23 cellular contexts compared by ENCODE assay signal in genomic region chr2:140650825-140651224, GRCh38.
A peak's percentile ranks its signal among the peaks of the same experiment; 100 is the strongest.
DNase-seq lines count a peak whose midpoint lies in the region; ATAC-seq, FAIRE-seq and TF ChIP-seq lines count a peak whose summit lies in the region.
"Had no signal": no experiment of that assay in that cellular context is flagged by ENCODE, and none has a peak within 500 bp of the region (broad histone marks: within the 10 kb centered on the region; RNA-seq: fewer than 3 reads in every experiment).

No MANE protein-coding gene starts in this region.

- no peaks in the 10 kb centered on the region for H4K20me1 ChIP-seq in IMR-90 (ENCODE audit: insufficient read depth, low read length)
- no peaks in the 10 kb centered on the region for H4K20me1 ChIP-seq in HepG2 (ENCODE audit: insufficient read depth, low read length)

- CTCF ChIA-PET in IMR-90 (lab: Yijun Ruan, JAX), result no interaction called here
- CTCF ChIA-PET in HepG2 (lab: Yijun Ruan, JAX; ENCODE audit: low intra/inter-chr PET ratio, low total read pairs), result no interaction called here

- POLR2A ChIA-PET in IMR-90 (lab: Charles Lee; ENCODE audit: unreplicated experiment) (interaction anchor here (0.6 kb wide), 1 partner anchor 379 kb away, joined by 3 read pairs; no protein-coding TSS in a partner anchor), HepG2 (lab: Yijun Ruan, JAX) (no interaction called here)

- H3K27ac ChIP-seq in IMR-90 (ENCODE audit: insufficient read depth, low read length), result no peak overlapping the region
- no peak overlapping the region for H3K27ac ChIP-seq in tibial artery
- no peak overlapping the region for H3K27ac ChIP-seq in HepG2 (ENCODE audit: extremely low read length, insufficient read depth, low read length)
- H3K27ac ChIP-seq: ascending aorta, neutrophil, SK-N-MC, testis had no signal

- H3K4me3 ChIP-seq in IMR-90 (ENCODE audit: insufficient read depth, low read depth, low read length) (no peak overlapping the region), fibroblast of pulmonary artery (replicated peaks; ENCODE audit: low read depth, low read length) (no peak overlapping the region), tibial artery (no peak overlapping the region), HepG2 (replicated peaks in 1 of 3; ENCODE audit: insufficient read depth in 1 of 3, low read depth in 2 of 3, low read length in 3 of 3) (no peak overlapping the region)
- H3K4me3 ChIP-seq: ascending aorta, mucosa of descending colon, SK-N-MC, testis had no signal

- no peak overlapping the region for H4K91ac ChIP-seq in IMR-90 (ENCODE audit: insufficient read depth, low read depth, low read length)

- no peak overlapping the region for H3K14ac ChIP-seq in IMR-90 (replicated peaks; ENCODE audit: low read depth, low read length)

- no peak overlapping the region for H2AK9ac ChIP-seq in IMR-90 (replicated peaks; ENCODE audit: low read depth, low read length, poor library complexity)

- ATAC-seq in IMR-90 (ENCODE audit: low read depth) (peak; percentile 21; the same call in 1 of the 2 replicates), HepG2 (no peak)
- ATAC-seq: activated CD8-positive, alpha-beta T cell treated with anti-CD3 and anti-CD28 coated beads, Interleukin-2, amount 10 ng/mL, durations not matched to agents 7 days and 5 days; mucosa of descending colon had no signal

- H3K4ac ChIP-seq in IMR-90 (ENCODE audit: low read depth, low read length), result no peak overlapping the region

- TF ChIP-seq CTCF in IMR-90 (conservative IDR thresholded peaks at IDR 0.05; ENCODE audit: low read depth, low read length) (no peak), fibroblast of pulmonary artery (IDR thresholded peaks at IDR 0.05; ENCODE audit: low read length, missing control alignments) (no peak), tibial artery (IDR thresholded peaks at IDR 0.05) (no peak), HepG2 (CRISPR knock-in tag; IDR thresholded peaks at IDR 0.05) (no peak)

- H3K23ac ChIP-seq in IMR-90 (ENCODE audit: low read depth, low read length), result no peak overlapping the region

- WGBS in IMR-90 (ENCODE audit: extremely low coverage in 2 of 2, insufficient read length in 1 of 2), 2 experiments, result no CpG with 5 or more reads among the region's 3 CpGs
- WGBS in HepG2 (ENCODE audit: low lambda C conversion rate), result 3% methylated on average over 3 of the region's 3 CpGs

- no peak overlapping the region for H3K18ac ChIP-seq in IMR-90 (ENCODE audit: low read depth, low read length)

- H2BK120ac ChIP-seq in IMR-90 (ENCODE audit: low read depth, low read length), result no peak overlapping the region

- no peak overlapping the region for H3K4me2 ChIP-seq in IMR-90 (ENCODE audit: low read depth, low read length)
- no peak overlapping the region for H3K4me2 ChIP-seq in HepG2 (ENCODE audit: low read depth, low read length)

- H2AK5ac ChIP-seq in IMR-90 (ENCODE audit: low read depth, low read length), result no peak overlapping the region

- BruUV-seq in IMR-90 (replicated peaks; lab: Mats Ljungman, UMichigan) (no TSS peak), HepG2 (replicated peaks; lab: Mats Ljungman, UMichigan) (no TSS peak)

- H3K4me1 ChIP-seq in IMR-90 (ENCODE audit: control insufficient read depth, insufficient read depth, low read length) (no peaks in the 10 kb centered on the region), tibial artery (no peaks in the 10 kb centered on the region), HepG2 (ENCODE audit: insufficient read depth, low read length) (no peaks in the 10 kb centered on the region)
- H3K4me1 ChIP-seq: ascending aorta, testis had no signal

- no peaks in the 10 kb centered on the region for H3K9me1 ChIP-seq in IMR-90 (ENCODE audit: insufficient read depth, low read length)

- dilution Hi-C loops in IMR-90 (cut with HindIII; ENCODE audit: low sequenced_read_pairs, unreplicated experiment), result no loop called here

- DNase-seq in IMR-90 (peak; percentile 44), amniotic epithelial cell (ENCODE audit: low read depth) (peak; percentile 18), fibroblast of pulmonary artery (ENCODE audit: low read depth) (peak; percentile 23), smooth muscle cell of the brain vasculature (ENCODE audit: low read depth, low spot score) (peak; percentile 7), erythroblast (lab: John Stamatoyannopoulos, UW) (no peak), tibial artery (no peak), HepG2 (ENCODE audit: low spot score) (no peak)
- DNase-seq: activated CD8-positive, alpha-beta T cell treated with anti-CD3 and anti-CD28 coated beads, Interleukin-2, amount 10 ng/mL, durations not matched to agents 7 days and 5 days; activated naive CD4-positive, alpha-beta T cell treated with Interleukin-2 at 50 U/mL for 16 hours; activated T-cell treated with anti-CD3 and anti-CD28 coated beads, Interleukin-2, amount 50 U/mL, for 24 hours; cortex of kidney; mucosa of descending colon; NCI-H1436; NCI-H2171; NCI-H748 treated with DMSO at 0.1 percent for 48 hours; retina; T-helper 9 cell; testis had no signal

- H3K56ac ChIP-seq in IMR-90 (ENCODE audit: extremely low read depth, insufficient read depth, low read length), result no peak overlapping the region

- in situ Hi-C loops in IMR-90 (cut with MboI; ENCODE audit: low sequenced_read_pairs) (no loop called here), HepG2 (cut with HindIII; ENCODE audit: extremely low pct_ligation_motif_present, low pct_unique_long_range_greater_than_20kb) (no loop called here)

- no peak overlapping the region for H3K9ac ChIP-seq in IMR-90 (ENCODE audit: low read depth, low read length)
- H3K9ac ChIP-seq in HepG2 (ENCODE audit: insufficient read depth, low read depth, low read length), result no peak overlapping the region

- no peak overlapping the region for H2AFZ ChIP-seq in IMR-90 (replicated peaks; ENCODE audit: low read length, poor library complexity)
- H2AFZ ChIP-seq in HepG2 (ENCODE audit: low read length), result no peak overlapping the region

- FAIRE-seq in HepG2 (lab: Jason Lieb, UNC), result no peak
- FAIRE-seq: endometrium, GM18507 had no signal

- no peak for TF ChIP-seq RAD21 in IMR-90 (IDR thresholded peaks at IDR 0.05; ENCODE audit: low read length)
- no peak for TF ChIP-seq RAD21 in HepG2 (CRISPR knock-in tag; IDR thresholded peaks at IDR 0.05)

- intact Hi-C loops in IMR-90 (cut with micrococcal nuclease), result no loop called here
- intact Hi-C loops in tibial artery (cut with DNase I; ENCODE audit: low total_unique reads), result no loop called here
- intact Hi-C loops in HepG2 (cut with micrococcal nuclease; ENCODE audit: unreplicated experiment), result no loop called here

- H3K79me2 ChIP-seq in HepG2 (ENCODE audit: insufficient read depth, low read length), result no peaks in the 10 kb centered on the region

- H2BK15ac ChIP-seq in IMR-90 (ENCODE audit: low read depth, low read length), result no peak overlapping the region

- TF ChIP-seq EP300 in HepG2 (IDR thresholded peaks at IDR 0.05; ENCODE audit: low read depth in 2 of 2, low read length in 2 of 2), result no peak
- no peak for TF ChIP-seq EP300 in HepG2 (CRISPR knock-in tag; IDR thresholded peaks at IDR 0.05; ENCODE audit: borderline replicate concordance)

- no peak for TF ChIP-seq POLR2A in IMR-90 (IDR thresholded peaks at IDR 0.05; ENCODE audit: low read depth, low read length)
- no peak for TF ChIP-seq POLR2A in erythroblast (IDR thresholded peaks at IDR 0.05; ENCODE audit: low read length)
- TF ChIP-seq POLR2A in HepG2 (IDR thresholded peaks at IDR 0.05; ENCODE audit: insufficient read depth in 1 of 2, low read depth in 2 of 2, low read length in 2 of 2), result no peak

- no peaks in the 10 kb centered on the region for H3K9me3 ChIP-seq in IMR-90 (ENCODE audit: control insufficient read depth, insufficient read depth, low read length)
- no peaks in the 10 kb centered on the region for H3K9me3 ChIP-seq in tibial artery
- H3K9me3 ChIP-seq in HepG2 (ENCODE audit: low read length), result no peaks in the 10 kb centered on the region
- H3K9me3 ChIP-seq: ascending aorta, mucosa of descending colon, neutrophil, testis had no signal

- H3K27me3 ChIP-seq in IMR-90 (ENCODE audit: control insufficient read depth, insufficient read depth, low read length), result no peaks in the 10 kb centered on the region
- H3K27me3 ChIP-seq in tibial artery, result no peaks in the 10 kb centered on the region
- H3K27me3 ChIP-seq in HepG2 (ENCODE audit: control insufficient read depth in 1 of 2, insufficient read depth in 2 of 2, low read length in 2 of 2), result no peaks in the 10 kb centered on the region
- H3K27me3 ChIP-seq: ascending aorta, neutrophil, testis had no signal

- H3K79me1 ChIP-seq in IMR-90 (ENCODE audit: low read depth in 1 of 2, low read length in 2 of 2), result no peaks in the 10 kb centered on the region

- H2BK5ac ChIP-seq in IMR-90 (ENCODE audit: low read depth, low read length, poor library complexity, severe bottlenecking), result no peak overlapping the region

- H2BK20ac ChIP-seq in IMR-90 (ENCODE audit: low read depth, low read length), result no peak overlapping the region

- no peak overlapping the region for H4K5ac ChIP-seq in IMR-90 (ENCODE audit: low read depth, low read length)

- H3K36me3 ChIP-seq in IMR-90 (ENCODE audit: control insufficient read depth, insufficient read depth, low read length), result no peaks in the 10 kb centered on the region
- no peaks in the 10 kb centered on the region for H3K36me3 ChIP-seq in tibial artery
- no peaks in the 10 kb centered on the region for H3K36me3 ChIP-seq in HepG2 (replicated peaks in 1 of 2; ENCODE audit: control insufficient read depth in 1 of 2, insufficient read depth in 2 of 2, low read length in 2 of 2)
- H3K36me3 ChIP-seq: ascending aorta, neutrophil had no signal

- no peak overlapping the region for H4K8ac ChIP-seq in IMR-90 (ENCODE audit: low read depth in 2 of 2, low read length in 2 of 2)

TF ChIP-seq in IMR-90, 13 proteins besides CTCF, POLR2A, EP300 and RAD21 (continues in another document):
- TF ChIP-seq BHLHE40 (IDR thresholded peaks at IDR 0.05; ENCODE audit: low read depth, low read length), result no peak

TF ChIP-seq in HepG2, 621 proteins besides CTCF, POLR2A, EP300 and RAD21 (continues in another document):
- TF ChIP-seq ZKSCAN5 (CRISPR knock-in tag; IDR thresholded peaks at IDR 0.05) (no peak), ZNF883 (CRISPR knock-in tag; IDR thresholded peaks at IDR 0.05; ENCODE audit: not compliant biosample characterization) (no peak), ETS1 (CRISPR knock-in tag; IDR thresholded peaks at IDR 0.05) (no peak), ZNF724P (CRISPR knock-in tag; IDR thresholded peaks at IDR 0.05; ENCODE audit: borderline replicate concordance) (no peak), PRPF4 (IDR thresholded peaks at IDR 0.05; ENCODE audit: low read depth, low read length, poor library complexity, severe bottlenecking) (no peak)

Comparison
In these comparisons a context has a peak if more than half of its experiments do, and no peak if none do; other contexts are left out.
1. DNase-seq: peak in IMR-90 (single experiment), amniotic epithelial cell (single experiment), fibroblast of pulmonary artery (single experiment) and smooth muscle cell of the brain vasculature (single experiment); none in erythroblast (0 of 2), tibial artery (0 of 2) and HepG2 (single experiment).